1 cellular context compared by ENCODE assay signal in genomic region chr7:44762300-44762699, GRCh38.
TF ChIP-seq lines count a peak whose summit lies in the region.

No MANE protein-coding gene starts in this region.

TF ChIP-seq in HCT116, 20 proteins besides CTCF, POLR2A, EP300 and RAD21 (continued from another document):
- TF ChIP-seq MAX (IDR thresholded peaks at IDR 0.05): no peak
- no peak for TF ChIP-seq POLR2AphosphoS5 (IDR thresholded peaks at IDR 0.05; ENCODE audit: low read depth, low read length)
- TF ChIP-seq SIN3A (IDR thresholded peaks at IDR 0.05; ENCODE audit: low read depth): no peak
- no peak for TF ChIP-seq JUND (IDR thresholded peaks at IDR 0.05)
- no peak for TF ChIP-seq CEBPB (IDR thresholded peaks at IDR 0.05; ENCODE audit: low read depth)
- TF ChIP-seq SRF (IDR thresholded peaks at IDR 0.05; ENCODE audit: low read depth): no peak
- TF ChIP-seq ATF3 (IDR thresholded peaks at IDR 0.05): no peak
- no peak for TF ChIP-seq REST (IDR thresholded peaks at IDR 0.05; ENCODE audit: low read depth)
- TF ChIP-seq EZH2phosphoT487 (IDR thresholded peaks at IDR 0.05; ENCODE audit: borderline replicate concordance): no peak
- TF ChIP-seq CBX3 (IDR thresholded peaks at IDR 0.05; ENCODE audit: low read depth): no peak
